In the genomic region with DNA sequence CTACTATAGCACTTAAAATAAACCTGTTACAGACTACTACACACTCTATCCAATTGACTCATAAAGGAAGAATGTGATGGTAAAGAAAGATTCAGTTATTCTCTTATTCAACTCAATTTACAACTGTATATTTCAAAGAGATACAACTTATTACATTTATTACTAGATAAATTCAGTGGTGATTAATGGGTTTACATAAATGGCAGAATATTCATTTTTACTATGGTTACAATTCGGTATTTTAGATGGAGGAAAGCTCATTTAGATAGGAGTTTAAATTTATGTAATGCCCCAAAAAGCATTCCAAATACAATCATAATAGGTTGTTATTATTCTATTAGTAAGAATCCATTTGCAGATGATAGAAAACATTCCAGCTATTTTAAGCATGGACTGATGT, we compare ENCODE assay signal across 27 cellular contexts.
"Had no signal": no experiment of that assay in that cellular context is flagged by ENCODE, and none has a peak within 500 bp of the region (broad histone marks: within the 10 kb centered on the region; RNA-seq: fewer than 3 reads in every experiment).

No MANE protein-coding gene starts in this region.

- DNase-seq: colonic mucosa; cortex of kidney; dermis blood vessel endothelial cell; dorsolateral prefrontal cortex; effector CD4-positive, alpha-beta T cell; effector CD8-positive, alpha-beta T cell; effector memory CD4-positive, alpha-beta T cell; effector memory CD8-positive, alpha-beta T cell; endodermal cell; esophagus squamous epithelium; foreskin fibroblast; foreskin keratinocyte; foreskin melanocyte; gastrocnemius medialis; glutamatergic neuron; head of caudate nucleus; heart left ventricle; heart right ventricle had no signal

- H3K27ac ChIP-seq: colonic mucosa, coronary artery, dorsolateral prefrontal cortex, epithelial cell of prostate, esophagus muscularis mucosa, esophagus squamous epithelium, foreskin keratinocyte, gastrocnemius medialis, heart left ventricle, heart right ventricle had no signal

- H3K4me1 ChIP-seq: colonic mucosa, esophagus squamous epithelium, foreskin keratinocyte, gastrocnemius medialis, heart left ventricle, heart right ventricle had no signal

- H3K9me3 ChIP-seq: colonic mucosa, esophagus muscularis mucosa, esophagus squamous epithelium, gastrocnemius medialis, gastroesophageal sphincter, heart left ventricle, heart right ventricle had no signal

- H3K27me3 ChIP-seq: colonic mucosa, esophagus muscularis mucosa, esophagus squamous epithelium, foreskin keratinocyte, gastrocnemius medialis, gastroesophageal sphincter, heart left ventricle, heart right ventricle had no signal

- H3K4me3 ChIP-seq: colonic mucosa, coronary artery, dorsolateral prefrontal cortex, esophagus muscularis mucosa, esophagus squamous epithelium, gastrocnemius medialis, gastroesophageal sphincter, heart left ventricle, heart right ventricle had no signal

- FAIRE-seq: colon, endometrium, endothelial cell of umbilical vein, frontal cortex had no signal

- ATAC-seq: effector memory CD8-positive, alpha-beta T cell; esophagus mucosa; foreskin keratinocyte; gastrocnemius medialis; gastroesophageal sphincter; heart left ventricle; heart right ventricle had no signal

- H3K36me3 ChIP-seq: colonic mucosa, esophagus muscularis mucosa, esophagus squamous epithelium, gastrocnemius medialis, gastroesophageal sphincter, heart left ventricle, heart right ventricle had no signal
